ENCODE assay signal across 19 cellular contexts in the genomic region with DNA sequence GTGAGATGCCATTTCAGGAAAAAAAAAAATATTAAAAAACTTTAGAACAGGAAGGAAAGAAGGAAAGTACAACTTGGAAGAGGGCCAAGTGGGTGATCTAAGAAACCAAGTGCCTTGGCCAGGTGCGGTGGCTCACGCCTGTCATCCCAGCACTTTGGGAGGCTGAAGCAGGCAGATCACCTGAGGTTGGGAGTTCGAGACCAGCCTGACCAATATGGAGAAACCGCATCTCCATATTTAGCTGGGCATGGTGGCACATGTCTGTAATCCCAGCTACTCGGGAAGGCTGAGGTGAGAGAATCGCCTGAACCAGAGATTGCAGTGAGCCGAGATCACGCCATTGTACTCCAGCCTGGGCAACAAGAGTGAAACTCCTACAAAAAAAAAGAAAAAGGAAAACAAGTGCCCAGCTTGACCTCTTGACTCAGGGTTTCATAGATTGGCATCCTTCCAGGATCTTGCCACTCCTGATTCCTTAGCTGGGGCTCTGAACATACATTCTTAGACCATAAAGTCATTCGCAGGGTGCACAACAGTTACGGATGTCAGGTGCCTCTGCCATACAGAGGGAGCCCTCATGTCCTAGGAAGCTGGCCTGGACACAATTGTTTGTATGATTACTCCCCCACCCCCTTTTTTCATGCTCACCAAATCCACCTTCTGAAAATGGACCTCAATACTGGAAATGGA. TPM values are rescaled to one million over a fixed set of nuclear protein-coding genes. Genes with fewer than 3 reads are reported as not detected.
DNase-seq lines count a peak whose midpoint lies in the region; ATAC-seq and TF ChIP-seq lines count a peak whose summit lies in the region.
"Had no signal": no experiment of that assay in that cellular context is flagged by ENCODE, and none has a peak within 500 bp of the region (broad histone marks: within the 10 kb centered on the region; RNA-seq: fewer than 3 reads in every experiment).

No MANE protein-coding gene starts in this region.

- H3K4me1 Mint-ChIP-seq in nephron progenitor cell, result peaks cover 14% of the 10 kb centered on the region

- ATAC-seq in upper lobe of left lung (ENCODE audit: low FRiP score in 2 of 2) (no peak), left lobe of liver (no peak)

- no peak overlapping the region for H3K4me3 Mint-ChIP-seq in nephron progenitor cell
- H3K4me3 Mint-ChIP-seq: activated naive CD8-positive, alpha-beta T cell had no signal

- TF ChIP-seq CTCF in hepatocyte (IDR thresholded peaks at IDR 0.05; ENCODE audit: poor library complexity) (no peak), upper lobe of left lung (IDR thresholded peaks at IDR 0.05) (no peak), GM10266 (IDR thresholded peaks at IDR 0.05; ENCODE audit: control insufficient read depth, insufficient read depth, low read depth, missing control alignments) (no peak), nephron progenitor cell (IDR thresholded peaks at IDR 0.05) (no peak)

- H2AFZ ChIP-seq in hepatocyte, result no peak overlapping the region
- H2AFZ ChIP-seq: GM23248 had no signal

- H3K4me1 ChIP-seq in hepatocyte (ENCODE audit: insufficient read depth) (no peaks in the 10 kb centered on the region), upper lobe of left lung (peaks cover 16 to 32% (median 20%) of the 10 kb centered on the region in 4 donors)

- peak; percentile 32 for DNase-seq in DMS53 (lab: John Stamatoyannopoulos, UW)
- no peak for DNase-seq in DMS53 treated with DMSO at 0.1 percent for 48 hours (lab: John Stamatoyannopoulos, UW; ENCODE audit: unreplicated experiment)
- DNase-seq in RPMI8226, result peak; percentile 44
- peak; percentile 19 for DNase-seq in hepatocyte (ENCODE audit: low spot score)
- peak in 1 of 2 donors; percentile 51 for DNase-seq in upper lobe of left lung
- no peak for DNase-seq in left lobe of liver (ENCODE audit: low spot score)
- DNase-seq in GM10266 (ENCODE audit: extremely low spot score), result no peak
- no peak for DNase-seq in nephron progenitor cell
- DNase-seq: activated CD4-positive, alpha-beta T cell treated with anti-CD3 and anti-CD28 coated beads for 4 hours; effector memory CD4-positive, alpha-beta T cell; GM23248; MV-4-11; NCI-H2107; SHP77 treated with DMSO at 0.1 percent for 48 hours; sigmoid colon; stimulated activated CD4-positive, alpha-beta T cell treated with anti-CD3 and anti-CD28 coated beads, Interleukin-2, amount 100 ng/mL, for 48 hours; stimulated activated CD8-positive, alpha-beta memory T cell treated with anti-CD3 and anti-CD28 coated beads, Interleukin-4, amount 100 ng/mL, for 48 hours; T1000 had no signal

- H3K27me3 ChIP-seq in hepatocyte (no peaks in the 10 kb centered on the region), upper lobe of left lung (no peaks in the 10 kb centered on the region)
- H3K27me3 ChIP-seq: sigmoid colon had no signal

- H3K36me3 ChIP-seq in hepatocyte (replicated peaks; ENCODE audit: insufficient read depth, low read depth) (no peaks in the 10 kb centered on the region), upper lobe of left lung (peaks cover 0 to 11% (median 9%) of the 10 kb centered on the region in 4 donors)

- 91% methylated on average over 10 of the region's 10 CpGs for WGBS in hepatocyte (ENCODE audit: low lambda C conversion rate, missing lambda C conversion rate)
- WGBS in upper lobe of left lung, 2 donors, result 74 to 85% methylated on average over 10 of the region's 10 CpGs

- H3K36me3 Mint-ChIP-seq in nephron progenitor cell (ENCODE audit: low read depth), result peaks cover under 1% of the 10 kb centered on the region
- H3K36me3 Mint-ChIP-seq: activated naive CD8-positive, alpha-beta T cell had no signal

- H3K4me3 ChIP-seq in hepatocyte (no peak overlapping the region), upper lobe of left lung (no peak overlapping the region)
- H3K4me3 ChIP-seq: GM23248, sigmoid colon had no signal

- H3K79me2 ChIP-seq in hepatocyte, result peaks cover 21% of the 10 kb centered on the region

- no peak for TF ChIP-seq POLR2A in upper lobe of left lung (IDR thresholded peaks at IDR 0.05)

- H3K27ac ChIP-seq in hepatocyte, result no peak overlapping the region
- peak overlapping the region; percentile 22 to 52 (median 26) for H3K27ac ChIP-seq in upper lobe of left lung
- H3K27ac ChIP-seq: GM23248, sigmoid colon had no signal

- H3K27ac Mint-ChIP-seq in nephron progenitor cell, result no peak overlapping the region
- H3K27ac Mint-ChIP-seq: activated naive CD8-positive, alpha-beta T cell had no signal

- no peaks in the 10 kb centered on the region for H3K9me3 Mint-ChIP-seq in nephron progenitor cell

- H3K27me3 Mint-ChIP-seq in nephron progenitor cell (ENCODE audit: low read depth, poor library complexity), result no peaks in the 10 kb centered on the region
- H3K27me3 Mint-ChIP-seq: activated naive CD8-positive, alpha-beta T cell had no signal

- H3K9me2 ChIP-seq in hepatocyte (replicated peaks; ENCODE audit: insufficient read depth), result no peaks in the 10 kb centered on the region

- H3K9me3 ChIP-seq in hepatocyte (ENCODE audit: low read depth) (no peaks in the 10 kb centered on the region), upper lobe of left lung (no peaks in the 10 kb centered on the region)
- H3K9me3 ChIP-seq: sigmoid colon had no signal

- TF ChIP-seq EP300 in upper lobe of left lung (IDR thresholded peaks at IDR 0.05), result no peak

- no peak overlapping the region for H3K4me2 ChIP-seq in hepatocyte

- H4K20me1 ChIP-seq in hepatocyte (ENCODE audit: insufficient read depth, poor library complexity, severe bottlenecking), result no peaks in the 10 kb centered on the region

RNA-seq across cellular contexts. Expression of gene GUSB, which starts 2.1 kb away (rescaled TPM):
- total RNA-seq in hepatocyte, result 53.7 and 58.9 TPM in 2 replicates
- 120 and 124 TPM in 2 replicates for polyA plus RNA-seq in hepatocyte
- 10 to 100 TPM; 47.7 to 91.4 (median 66.8) TPM for total RNA-seq in upper lobe of left lung
- total RNA-seq in left lobe of liver, result 64.2 TPM

Comparison
In these comparisons a context has a peak if more than half of its experiments do, and no peak if none do; other contexts are left out.
1. DNase-seq: peak in DMS53 (single experiment), RPMI8226 (single experiment) and hepatocyte (single experiment); none in DMS53 treated with DMSO at 0.1 percent for 48 hours (single experiment), left lobe of liver (single experiment), GM10266 (single experiment) and nephron progenitor cell (single experiment).